In the genomic region with DNA sequence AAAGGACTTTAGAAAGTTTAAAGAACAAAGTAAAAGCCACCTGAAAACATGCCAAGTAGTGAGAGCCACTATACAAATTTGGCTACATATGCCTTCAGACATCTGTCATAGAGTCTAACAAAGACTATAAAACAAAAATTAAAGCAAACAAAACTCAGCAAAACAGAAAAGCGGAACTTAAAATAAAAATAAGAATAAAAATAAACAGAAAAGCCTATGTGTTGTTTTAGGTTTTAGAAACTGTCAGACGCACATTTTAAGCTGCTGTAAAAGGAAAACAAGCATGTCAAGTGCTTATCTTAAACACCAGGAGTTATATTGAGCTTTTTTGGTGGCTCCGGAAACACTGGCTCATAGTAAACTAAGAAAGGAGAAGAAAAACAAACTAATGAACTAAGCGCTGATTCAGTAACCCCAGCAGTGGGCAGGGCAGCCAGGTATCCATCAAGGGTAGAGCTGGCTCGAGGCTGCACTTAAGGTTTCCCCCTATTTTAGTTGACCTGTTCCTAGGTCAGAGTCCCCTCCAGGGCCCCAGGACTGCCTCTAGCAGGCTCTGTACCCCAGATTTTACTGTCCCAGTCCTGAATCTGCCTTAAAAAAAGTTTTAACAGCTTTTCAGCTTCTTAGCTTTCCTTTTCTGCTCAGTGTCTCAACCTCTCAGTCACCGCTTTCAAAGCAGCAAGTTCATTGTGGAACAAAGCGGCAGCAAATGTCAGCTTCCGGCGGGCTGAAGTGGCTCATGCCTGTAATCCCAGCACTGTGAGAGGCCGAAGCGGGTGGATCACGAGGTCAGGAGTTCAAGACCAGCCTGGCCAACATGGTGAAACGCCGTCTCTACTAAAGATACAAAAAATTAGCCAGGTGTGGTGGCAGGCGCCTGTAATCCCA, we compare ENCODE assay signal across 1 cellular context.
TF ChIP-seq lines count a peak whose summit lies in the region.

No MANE protein-coding gene starts in this region.

TF ChIP-seq in K562, 482 proteins besides CTCF, POLR2A, EP300 and RAD21 (continued from another document and continues in another):
- TF ChIP-seq, protein P1, sequence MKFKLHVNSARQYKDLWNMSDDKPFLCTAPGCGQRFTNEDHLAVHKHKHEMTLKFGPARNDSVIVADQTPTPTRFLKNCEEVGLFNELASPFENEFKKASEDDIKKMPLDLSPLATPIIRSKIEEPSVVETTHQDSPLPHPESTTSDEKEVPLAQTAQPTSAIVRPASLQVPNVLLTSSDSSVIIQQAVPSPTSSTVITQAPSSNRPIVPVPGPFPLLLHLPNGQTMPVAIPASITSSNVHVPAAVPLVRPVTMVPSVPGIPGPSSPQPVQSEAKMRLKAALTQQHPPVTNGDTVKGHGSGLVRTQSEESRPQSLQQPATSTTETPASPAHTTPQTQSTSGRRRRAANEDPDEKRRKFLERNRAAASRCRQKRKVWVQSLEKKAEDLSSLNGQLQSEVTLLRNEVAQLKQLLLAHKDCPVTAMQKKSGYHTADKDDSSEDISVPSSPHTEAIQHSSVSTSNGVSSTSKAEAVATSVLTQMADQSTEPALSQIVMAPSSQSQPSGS (CRISPR knock-in tag; IDR thresholded peaks at IDR 0.05) = no peak
- TF ChIP-seq PRPF4 (IDR thresholded peaks at IDR 0.05; ENCODE audit: insufficient read depth, low read depth, low read length, poor library complexity, severe bottlenecking) = no peak
- no peak for TF ChIP-seq CREB1 (IDR thresholded peaks at IDR 0.05)
- TF ChIP-seq CREB1 (CRISPR knock-in tag; IDR thresholded peaks at IDR 0.05) = no peak
- TF ChIP-seq, protein P2, sequence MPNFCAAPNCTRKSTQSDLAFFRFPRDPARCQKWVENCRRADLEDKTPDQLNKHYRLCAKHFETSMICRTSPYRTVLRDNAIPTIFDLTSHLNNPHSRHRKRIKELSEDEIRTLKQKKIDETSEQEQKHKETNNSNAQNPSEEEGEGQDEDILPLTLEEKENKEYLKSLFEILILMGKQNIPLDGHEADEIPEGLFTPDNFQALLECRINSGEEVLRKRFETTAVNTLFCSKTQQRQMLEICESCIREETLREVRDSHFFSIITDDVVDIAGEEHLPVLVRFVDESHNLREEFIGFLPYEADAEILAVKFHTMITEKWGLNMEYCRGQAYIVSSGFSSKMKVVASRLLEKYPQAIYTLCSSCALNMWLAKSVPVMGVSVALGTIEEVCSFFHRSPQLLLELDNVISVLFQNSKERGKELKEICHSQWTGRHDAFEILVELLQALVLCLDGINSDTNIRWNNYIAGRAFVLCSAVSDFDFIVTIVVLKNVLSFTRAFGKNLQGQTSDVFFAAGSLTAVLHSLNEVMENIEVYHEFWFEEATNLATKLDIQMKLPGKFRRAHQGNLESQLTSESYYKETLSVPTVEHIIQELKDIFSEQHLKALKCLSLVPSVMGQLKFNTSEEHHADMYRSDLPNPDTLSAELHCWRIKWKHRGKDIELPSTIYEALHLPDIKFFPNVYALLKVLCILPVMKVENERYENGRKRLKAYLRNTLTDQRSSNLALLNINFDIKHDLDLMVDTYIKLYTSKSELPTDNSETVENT (CRISPR knock-in tag; IDR thresholded peaks at IDR 0.05) = no peak
- no peak for TF ChIP-seq ELF2 (CRISPR knock-in tag; IDR thresholded peaks at IDR 0.05)
- TF ChIP-seq ZKSCAN8 (CRISPR knock-in tag; IDR thresholded peaks at IDR 0.05) = no peak
- no peak for TF ChIP-seq ZNF589 (CRISPR knock-in tag; IDR thresholded peaks at IDR 0.05; ENCODE audit: low read depth)
- TF ChIP-seq COPS2 (conservative IDR thresholded peaks at IDR 0.05) = no peak
- peak in 1 of 3 experiments; percentile 13 for TF ChIP-seq YY1 (IDR thresholded peaks at IDR 0.05; ENCODE audit: borderline replicate concordance in 1 of 3, control insufficient read depth in 1 of 3, extremely low read depth in 1 of 3, insufficient read depth in 3 of 3, insufficient read length in 1 of 3, insufficient replicate concordance in 2 of 3, low read depth in 1 of 3, low read length in 2 of 3)
- TF ChIP-seq ZSCAN32 (CRISPR knock-in tag; IDR thresholded peaks at IDR 0.05) = no peak
- no peak for TF ChIP-seq TCF7 (IDR thresholded peaks at IDR 0.05; ENCODE audit: borderline replicate concordance)
- TF ChIP-seq FOXK2 (conservative IDR thresholded peaks at IDR 0.05 in 1 of 2, IDR thresholded peaks at IDR 0.05 in 1 of 2; ENCODE audit: low read depth in 2 of 2) = peak; percentile 97 to 99
- TF ChIP-seq SP1 (CRISPR knock-in tag; IDR thresholded peaks at IDR 0.05) = no peak
- no peak for TF ChIP-seq NR2C1 (IDR thresholded peaks at IDR 0.05)
- TF ChIP-seq NR2C1 (tag; IDR thresholded peaks at IDR 0.05) = no peak
- 0 out of 2 replicates have a peak, but pooled peaks have one; percentile 53 for TF ChIP-seq NBN (IDR thresholded peaks at IDR 0.05; ENCODE audit: low read depth)
- TF ChIP-seq, protein P3, sequence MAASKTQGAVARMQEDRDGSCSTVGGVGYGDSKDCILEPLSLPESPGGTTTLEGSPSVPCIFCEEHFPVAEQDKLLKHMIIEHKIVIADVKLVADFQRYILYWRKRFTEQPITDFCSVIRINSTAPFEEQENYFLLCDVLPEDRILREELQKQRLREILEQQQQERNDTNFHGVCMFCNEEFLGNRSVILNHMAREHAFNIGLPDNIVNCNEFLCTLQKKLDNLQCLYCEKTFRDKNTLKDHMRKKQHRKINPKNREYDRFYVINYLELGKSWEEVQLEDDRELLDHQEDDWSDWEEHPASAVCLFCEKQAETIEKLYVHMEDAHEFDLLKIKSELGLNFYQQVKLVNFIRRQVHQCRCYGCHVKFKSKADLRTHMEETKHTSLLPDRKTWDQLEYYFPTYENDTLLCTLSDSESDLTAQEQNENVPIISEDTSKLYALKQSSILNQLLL (CRISPR knock-in tag; IDR thresholded peaks at IDR 0.05; ENCODE audit: borderline replicate concordance) = no peak
- TF ChIP-seq IFI16 (CRISPR knock-in tag; IDR thresholded peaks at IDR 0.05) = no peak
- no peak for TF ChIP-seq ETS2 (tag; IDR thresholded peaks at IDR 0.05; ENCODE audit: borderline replicate concordance, poor library complexity, severe bottlenecking)
- TF ChIP-seq SNRNP70 (optimal IDR thresholded peaks at IDR 0.05; ENCODE audit: low read depth, low read length) = no peak
- TF ChIP-seq, protein P4, sequence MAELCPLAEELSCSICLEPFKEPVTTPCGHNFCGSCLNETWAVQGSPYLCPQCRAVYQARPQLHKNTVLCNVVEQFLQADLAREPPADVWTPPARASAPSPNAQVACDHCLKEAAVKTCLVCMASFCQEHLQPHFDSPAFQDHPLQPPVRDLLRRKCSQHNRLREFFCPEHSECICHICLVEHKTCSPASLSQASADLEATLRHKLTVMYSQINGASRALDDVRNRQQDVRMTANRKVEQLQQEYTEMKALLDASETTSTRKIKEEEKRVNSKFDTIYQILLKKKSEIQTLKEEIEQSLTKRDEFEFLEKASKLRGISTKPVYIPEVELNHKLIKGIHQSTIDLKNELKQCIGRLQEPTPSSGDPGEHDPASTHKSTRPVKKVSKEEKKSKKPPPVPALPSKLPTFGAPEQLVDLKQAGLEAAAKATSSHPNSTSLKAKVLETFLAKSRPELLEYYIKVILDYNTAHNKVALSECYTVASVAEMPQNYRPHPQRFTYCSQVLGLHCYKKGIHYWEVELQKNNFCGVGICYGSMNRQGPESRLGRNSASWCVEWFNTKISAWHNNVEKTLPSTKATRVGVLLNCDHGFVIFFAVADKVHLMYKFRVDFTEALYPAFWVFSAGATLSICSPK (IDR thresholded peaks at IDR 0.05; ENCODE audit: borderline replicate concordance) = no peak
- no peak for TF ChIP-seq ZNF274 (IDR thresholded peaks at IDR 0.05; ENCODE audit: borderline replicate concordance, low read depth, low read length)
- peak; percentile 8; the same call in 1 of the 2 replicates for TF ChIP-seq ELF4 (CRISPR knock-in tag; IDR thresholded peaks at IDR 0.05)
- TF ChIP-seq PHB2 (IDR thresholded peaks at IDR 0.05; ENCODE audit: low read depth) = no peak
- TF ChIP-seq FOXM1 (IDR thresholded peaks at IDR 0.05; ENCODE audit: low read depth) = peak; percentile 57; the same call in 1 of the 2 replicates
- TF ChIP-seq FOXM1 (CRISPR knock-in tag; IDR thresholded peaks at IDR 0.05; ENCODE audit: low read depth) = no peak
- no peak; the same call in 1 of the 2 replicates for TF ChIP-seq JUNB (CRISPR knock-in tag; conservative IDR thresholded peaks at IDR 0.05)
- no peak for TF ChIP-seq GABPB1 (CRISPR knock-in tag; IDR thresholded peaks at IDR 0.05)
- no peak for TF ChIP-seq RAD51 (IDR thresholded peaks at IDR 0.05; ENCODE audit: borderline replicate concordance, low read depth)
- TF ChIP-seq, protein P5, sequence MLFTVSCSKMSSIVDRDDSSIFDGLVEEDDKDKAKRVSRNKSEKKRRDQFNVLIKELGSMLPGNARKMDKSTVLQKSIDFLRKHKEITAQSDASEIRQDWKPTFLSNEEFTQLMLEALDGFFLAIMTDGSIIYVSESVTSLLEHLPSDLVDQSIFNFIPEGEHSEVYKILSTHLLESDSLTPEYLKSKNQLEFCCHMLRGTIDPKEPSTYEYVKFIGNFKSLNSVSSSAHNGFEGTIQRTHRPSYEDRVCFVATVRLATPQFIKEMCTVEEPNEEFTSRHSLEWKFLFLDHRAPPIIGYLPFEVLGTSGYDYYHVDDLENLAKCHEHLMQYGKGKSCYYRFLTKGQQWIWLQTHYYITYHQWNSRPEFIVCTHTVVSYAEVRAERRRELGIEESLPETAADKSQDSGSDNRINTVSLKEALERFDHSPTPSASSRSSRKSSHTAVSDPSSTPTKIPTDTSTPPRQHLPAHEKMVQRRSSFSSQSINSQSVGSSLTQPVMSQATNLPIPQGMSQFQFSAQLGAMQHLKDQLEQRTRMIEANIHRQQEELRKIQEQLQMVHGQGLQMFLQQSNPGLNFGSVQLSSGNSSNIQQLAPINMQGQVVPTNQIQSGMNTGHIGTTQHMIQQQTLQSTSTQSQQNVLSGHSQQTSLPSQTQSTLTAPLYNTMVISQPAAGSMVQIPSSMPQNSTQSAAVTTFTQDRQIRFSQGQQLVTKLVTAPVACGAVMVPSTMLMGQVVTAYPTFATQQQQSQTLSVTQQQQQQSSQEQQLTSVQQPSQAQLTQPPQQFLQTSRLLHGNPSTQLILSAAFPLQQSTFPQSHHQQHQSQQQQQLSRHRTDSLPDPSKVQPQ (CRISPR knock-in tag; IDR thresholded peaks at IDR 0.05; ENCODE audit: borderline replicate concordance) = no peak
- TF ChIP-seq HNRNPLL (IDR thresholded peaks at IDR 0.05; ENCODE audit: low read depth, low read length, poor library complexity, severe bottlenecking) = no peak
- no peak for TF ChIP-seq TEAD2 (tag; IDR thresholded peaks at IDR 0.05)
- TF ChIP-seq, protein P6, sequence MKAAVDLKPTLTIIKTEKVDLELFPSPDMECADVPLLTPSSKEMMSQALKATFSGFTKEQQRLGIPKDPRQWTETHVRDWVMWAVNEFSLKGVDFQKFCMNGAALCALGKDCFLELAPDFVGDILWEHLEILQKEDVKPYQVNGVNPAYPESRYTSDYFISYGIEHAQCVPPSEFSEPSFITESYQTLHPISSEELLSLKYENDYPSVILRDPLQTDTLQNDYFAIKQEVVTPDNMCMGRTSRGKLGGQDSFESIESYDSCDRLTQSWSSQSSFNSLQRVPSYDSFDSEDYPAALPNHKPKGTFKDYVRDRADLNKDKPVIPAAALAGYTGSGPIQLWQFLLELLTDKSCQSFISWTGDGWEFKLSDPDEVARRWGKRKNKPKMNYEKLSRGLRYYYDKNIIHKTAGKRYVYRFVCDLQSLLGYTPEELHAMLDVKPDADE (conservative IDR thresholded peaks at IDR 0.05; ENCODE audit: control insufficient read depth, low read depth, low read length) = no peak
- TF ChIP-seq WHSC1 (IDR thresholded peaks at IDR 0.05; ENCODE audit: low read length) = no peak
- TF ChIP-seq MECOM (CRISPR knock-in tag; IDR thresholded peaks at IDR 0.05) = no peak
- no peak for TF ChIP-seq HMGN3 (IDR thresholded peaks at IDR 0.05; ENCODE audit: borderline replicate concordance, extremely low read depth, insufficient read length, low read depth, low read length)
- TF ChIP-seq, protein P7, sequence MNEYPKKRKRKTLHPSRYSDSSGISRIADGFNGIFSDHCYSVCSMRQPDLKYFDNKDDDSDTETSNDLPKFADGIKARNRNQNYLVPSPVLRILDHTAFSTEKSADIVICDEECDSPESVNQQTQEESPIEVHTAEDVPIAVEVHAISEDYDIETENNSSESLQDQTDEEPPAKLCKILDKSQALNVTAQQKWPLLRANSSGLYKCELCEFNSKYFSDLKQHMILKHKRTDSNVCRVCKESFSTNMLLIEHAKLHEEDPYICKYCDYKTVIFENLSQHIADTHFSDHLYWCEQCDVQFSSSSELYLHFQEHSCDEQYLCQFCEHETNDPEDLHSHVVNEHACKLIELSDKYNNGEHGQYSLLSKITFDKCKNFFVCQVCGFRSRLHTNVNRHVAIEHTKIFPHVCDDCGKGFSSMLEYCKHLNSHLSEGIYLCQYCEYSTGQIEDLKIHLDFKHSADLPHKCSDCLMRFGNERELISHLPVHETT (CRISPR knock-in tag; conservative IDR thresholded peaks at IDR 0.05 in 1 of 2, IDR thresholded peaks at IDR 0.05 in 1 of 2) = no peak
- no peak for TF ChIP-seq HIVEP1 (CRISPR knock-in tag; IDR thresholded peaks at IDR 0.05)
- TF ChIP-seq ZBTB1 (CRISPR knock-in tag; IDR thresholded peaks at IDR 0.05; ENCODE audit: borderline replicate concordance, low read depth) = no peak
- TF ChIP-seq ZNF695 (CRISPR knock-in tag; IDR thresholded peaks at IDR 0.05) = no peak
- TF ChIP-seq SETDB1 (IDR thresholded peaks at IDR 0.05; ENCODE audit: low read length) = no peak
- TF ChIP-seq, protein P8, sequence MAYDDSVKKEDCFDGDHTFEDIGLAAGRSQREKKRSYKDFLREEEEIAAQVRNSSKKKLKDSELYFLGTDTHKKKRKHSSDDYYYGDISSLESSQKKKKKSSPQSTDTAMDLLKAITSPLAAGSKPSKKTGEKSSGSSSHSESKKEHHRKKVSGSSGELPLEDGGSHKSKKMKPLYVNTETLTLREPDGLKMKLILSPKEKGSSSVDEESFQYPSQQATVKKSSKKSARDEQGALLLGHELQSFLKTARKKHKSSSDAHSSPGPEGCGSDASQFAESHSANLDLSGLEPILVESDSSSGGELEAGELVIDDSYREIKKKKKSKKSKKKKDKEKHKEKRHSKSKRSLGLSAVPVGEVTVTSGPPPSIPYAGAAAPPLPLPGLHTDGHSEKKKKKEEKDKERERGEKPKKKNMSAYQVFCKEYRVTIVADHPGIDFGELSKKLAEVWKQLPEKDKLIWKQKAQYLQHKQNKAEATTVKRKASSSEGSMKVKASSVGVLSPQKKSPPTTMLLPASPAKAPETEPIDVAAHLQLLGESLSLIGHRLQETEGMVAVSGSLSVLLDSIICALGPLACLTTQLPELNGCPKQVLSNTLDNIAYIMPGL (CRISPR knock-in tag; IDR thresholded peaks at IDR 0.05) = no peak
- no peak for TF ChIP-seq TAF1 (IDR thresholded peaks at IDR 0.05; ENCODE audit: control insufficient read depth, extremely low read depth, insufficient read depth, low read length, severe bottlenecking)
- peak in 1 of 2 experiments; percentile 20; a peak in 2 of 4 replicates for TF ChIP-seq NRF1 (conservative IDR thresholded peaks at IDR 0.05 in 1 of 2, IDR thresholded peaks at IDR 0.05 in 1 of 2)
- TF ChIP-seq, protein P9, sequence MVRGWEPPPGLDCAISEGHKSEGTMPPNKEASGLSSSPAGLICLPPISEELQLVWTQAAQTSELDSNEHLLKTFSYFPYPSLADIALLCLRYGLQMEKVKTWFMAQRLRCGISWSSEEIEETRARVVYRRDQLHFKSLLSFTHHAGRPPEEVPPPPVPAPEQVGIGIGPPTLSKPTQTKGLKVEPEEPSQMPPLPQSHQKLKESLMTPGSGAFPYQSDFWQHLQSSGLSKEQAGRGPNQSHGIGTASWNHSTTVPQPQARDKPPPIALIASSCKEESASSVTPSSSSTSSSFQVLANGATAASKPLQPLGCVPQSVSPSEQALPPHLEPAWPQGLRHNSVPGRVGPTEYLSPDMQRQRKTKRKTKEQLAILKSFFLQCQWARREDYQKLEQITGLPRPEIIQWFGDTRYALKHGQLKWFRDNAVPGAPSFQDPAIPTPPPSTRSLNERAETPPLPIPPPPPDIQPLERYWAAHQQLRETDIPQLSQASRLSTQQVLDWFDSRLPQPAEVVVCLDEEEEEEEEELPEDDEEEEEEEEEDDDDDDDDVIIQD (CRISPR knock-in tag; IDR thresholded peaks at IDR 0.05) = no peak
- TF ChIP-seq BMI1 (IDR thresholded peaks at IDR 0.05; ENCODE audit: low read length) = no peak
- no peak for TF ChIP-seq HLTF (IDR thresholded peaks at IDR 0.05)
- no peak for TF ChIP-seq ZSCAN29 (IDR thresholded peaks at IDR 0.05)
